In genomic region chr3:5731100-5731499, GRCh38 we compare ENCODE assay signal across 1 cellular context.
A peak's percentile ranks its signal among the peaks of the same experiment; 100 is the strongest.
TF ChIP-seq lines count a peak whose summit lies in the region.

No MANE protein-coding gene starts in this region.

TF ChIP-seq in HepG2, 621 proteins besides CTCF, POLR2A, EP300 and RAD21:
- TF ChIP-seq, protein P1, sequence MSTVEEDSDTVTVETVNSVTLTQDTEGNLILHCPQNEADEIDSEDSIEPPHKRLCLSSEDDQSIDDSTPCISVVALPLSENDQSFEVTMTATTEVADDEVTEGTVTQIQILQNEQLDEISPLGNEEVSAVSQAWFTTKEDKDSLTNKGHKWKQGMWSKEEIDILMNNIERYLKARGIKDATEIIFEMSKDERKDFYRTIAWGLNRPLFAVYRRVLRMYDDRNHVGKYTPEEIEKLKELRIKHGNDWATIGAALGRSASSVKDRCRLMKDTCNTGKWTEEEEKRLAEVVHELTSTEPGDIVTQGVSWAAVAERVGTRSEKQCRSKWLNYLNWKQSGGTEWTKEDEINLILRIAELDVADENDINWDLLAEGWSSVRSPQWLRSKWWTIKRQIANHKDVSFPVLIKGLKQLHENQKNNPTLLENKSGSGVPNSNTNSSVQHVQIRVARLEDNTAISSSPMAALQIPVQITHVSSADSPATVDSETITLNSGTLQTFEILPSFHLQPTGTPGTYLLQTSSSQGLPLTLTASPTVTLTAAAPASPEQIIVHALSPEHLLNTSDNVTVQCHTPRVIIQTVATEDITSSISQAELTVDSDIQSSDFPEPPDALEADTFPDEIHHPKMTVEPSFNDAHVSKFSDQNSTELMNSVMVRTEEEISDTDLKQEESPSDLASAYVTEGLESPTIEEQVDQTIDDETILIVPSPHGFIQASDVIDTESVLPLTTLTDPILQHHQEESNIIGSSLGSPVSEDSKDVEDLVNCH (CRISPR knock-in tag; IDR thresholded peaks at IDR 0.05), result no peak
- 0 out of 2 replicates have a peak, but pooled peaks have one; percentile 11 for TF ChIP-seq STAG1 (CRISPR knock-in tag; IDR thresholded peaks at IDR 0.05)
- TF ChIP-seq, protein P2, sequence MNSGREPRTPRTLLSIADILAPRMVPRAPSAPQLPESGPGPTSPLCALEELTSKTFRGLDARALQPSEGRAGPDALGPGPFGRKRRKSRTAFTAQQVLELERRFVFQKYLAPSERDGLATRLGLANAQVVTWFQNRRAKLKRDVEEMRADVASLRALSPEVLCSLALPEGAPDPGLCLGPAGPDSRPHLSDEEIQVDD (CRISPR knock-in tag; IDR thresholded peaks at IDR 0.05; ENCODE audit: borderline replicate concordance), result no peak
